Comparison of ENCODE assay signal across 10 cellular contexts in genomic region chr3:13192471-13193213, GRCh38.
A peak's percentile ranks its signal among the peaks of the same experiment; 100 is the strongest.
DNase-seq lines count a peak whose midpoint lies in the region; ATAC-seq and TF ChIP-seq lines count a peak whose summit lies in the region.
"Had no signal": no experiment of that assay in that cellular context is flagged by ENCODE, and none has a peak within 500 bp of the region (broad histone marks: within the 10 kb centered on the region; RNA-seq: fewer than 3 reads in every experiment).

No MANE protein-coding gene starts in this region.

- ATAC-seq in HG03354 (IDR thresholded peaks at IDR 0.05; ENCODE audit: poor library complexity, severe bottlenecking, unreplicated experiment), result no peak

- peaks cover 1% of the 10 kb centered on the region for H3K27me3 ChIP-seq in GM06990 (replicated peaks; ENCODE audit: control insufficient read depth, insufficient read depth, low read length)
- H3K27me3 ChIP-seq: pancreas had no signal

- peak; percentile 40 for TF ChIP-seq CTCF in GM06990 (IDR thresholded peaks at IDR 0.05; ENCODE audit: insufficient read depth, low read length, poor library complexity, severe bottlenecking)

- no peak for DNase-seq in GM06990 (ENCODE audit: extremely low read depth, insufficient read length)
- peak; percentile 6 for DNase-seq in NCI-H69 (lab: John Stamatoyannopoulos, UW)
- DNase-seq in dermis blood vessel endothelial cell, result peak; percentile 40
- DNase-seq in posterior vena cava (ENCODE audit: low spot score), result peak; percentile 64
- no peak for DNase-seq in activated T-cell treated with anti-CD3 and anti-CD28 coated beads, Interleukin-2, amount 50 U/mL, for 48 hours
- no peak for DNase-seq in NCI-H2196 treated with DMSO at 0.1 percent for 48 hours (lab: John Stamatoyannopoulos, UW; ENCODE audit: unreplicated experiment)
- no peak for DNase-seq in activated naive CD4-positive, alpha-beta T cell (lab: John Stamatoyannopoulos, UW)
- DNase-seq: NCI-H1105 treated with DMSO at 0.1 percent for 48 hours had no signal

- H3K4me3 ChIP-seq in GM06990 (replicated peaks; ENCODE audit: low read depth, low read length), result no peak overlapping the region
- H3K4me3 ChIP-seq: pancreas had no signal

- no peaks in the 10 kb centered on the region for H3K36me3 ChIP-seq in GM06990 (ENCODE audit: control insufficient read depth, insufficient read depth, low read length)
- H3K36me3 ChIP-seq: pancreas had no signal

- intact Hi-C loops in posterior vena cava (cut with DNase I), result no loop called here

Comparison
In these comparisons a context has a peak if more than half of its experiments do, and no peak if none do; other contexts are left out.
1. DNase-seq: peak in NCI-H69 (single experiment), dermis blood vessel endothelial cell (single experiment) and posterior vena cava (single experiment); none in GM06990 (single experiment), activated T-cell treated with anti-CD3 and anti-CD28 coated beads, Interleukin-2, amount 50 U/mL, for 48 hours (0 of 2), NCI-H2196 treated with DMSO at 0.1 percent for 48 hours (single experiment) and activated naive CD4-positive, alpha-beta T cell (0 of 4).